ENCODE assay signal across 11 cellular contexts in the genomic region with DNA sequence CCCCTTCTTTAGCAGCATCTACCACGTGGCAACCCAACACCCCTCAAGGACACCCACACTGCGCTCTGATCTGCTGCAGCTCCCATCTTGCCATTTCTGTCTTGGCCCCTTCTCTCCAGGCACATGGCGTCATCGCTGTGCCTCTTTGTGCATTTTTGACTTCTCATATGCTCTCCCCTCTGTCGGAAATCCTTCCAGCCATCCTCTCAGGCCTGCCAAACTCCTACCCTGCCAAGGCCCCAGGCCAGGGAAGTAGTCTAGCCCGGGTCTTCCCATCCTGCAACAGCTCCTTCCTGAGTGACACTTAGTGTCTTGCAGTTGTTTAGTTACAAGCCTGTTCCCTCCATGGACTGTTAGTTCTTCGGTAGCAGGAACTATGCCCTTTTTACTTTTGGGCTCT. TPM values are rescaled to one million over a fixed set of nuclear protein-coding genes. Genes with fewer than 3 reads are reported as not detected.
"Had no signal": no experiment of that assay in that cellular context is flagged by ENCODE, and none has a peak within 500 bp of the region (broad histone marks: within the 10 kb centered on the region; RNA-seq: fewer than 3 reads in every experiment).

No MANE protein-coding gene starts in this region.

- H3K27ac ChIP-seq: GM23248, HL-60 had no signal

- H3K4me1 ChIP-seq: HAP-1 had no signal

- H3K36me3 Mint-ChIP-seq: IgD-negative memory B cell had no signal

- H3K4me3 ChIP-seq: GM23248, HAP-1 had no signal

- H3K4me3 Mint-ChIP-seq: HFFc6, IgD-negative memory B cell had no signal

- H3K9me3 Mint-ChIP-seq: HFFc6, IgD-negative memory B cell had no signal

- H3K9me3 ChIP-seq: HAP-1 had no signal

- ATAC-seq: HCT116, HepG2 had no signal

- DNase-seq: GM23248, GOT3, H7, HFFc6, KBM-7 had no signal

- FAIRE-seq: HepG2 had no signal

- H3K27ac Mint-ChIP-seq: HFFc6, IgD-negative memory B cell had no signal

- H3K36me3 ChIP-seq: HAP-1 had no signal

RNA-seq across cellular contexts. Expression of a gene that starts 34.0 kb away (rescaled TPM):
- total RNA-seq: GM23248, H7, HFFc6, HT1080 had no signal
